8 cellular contexts compared by ENCODE assay signal in the genomic region with DNA sequence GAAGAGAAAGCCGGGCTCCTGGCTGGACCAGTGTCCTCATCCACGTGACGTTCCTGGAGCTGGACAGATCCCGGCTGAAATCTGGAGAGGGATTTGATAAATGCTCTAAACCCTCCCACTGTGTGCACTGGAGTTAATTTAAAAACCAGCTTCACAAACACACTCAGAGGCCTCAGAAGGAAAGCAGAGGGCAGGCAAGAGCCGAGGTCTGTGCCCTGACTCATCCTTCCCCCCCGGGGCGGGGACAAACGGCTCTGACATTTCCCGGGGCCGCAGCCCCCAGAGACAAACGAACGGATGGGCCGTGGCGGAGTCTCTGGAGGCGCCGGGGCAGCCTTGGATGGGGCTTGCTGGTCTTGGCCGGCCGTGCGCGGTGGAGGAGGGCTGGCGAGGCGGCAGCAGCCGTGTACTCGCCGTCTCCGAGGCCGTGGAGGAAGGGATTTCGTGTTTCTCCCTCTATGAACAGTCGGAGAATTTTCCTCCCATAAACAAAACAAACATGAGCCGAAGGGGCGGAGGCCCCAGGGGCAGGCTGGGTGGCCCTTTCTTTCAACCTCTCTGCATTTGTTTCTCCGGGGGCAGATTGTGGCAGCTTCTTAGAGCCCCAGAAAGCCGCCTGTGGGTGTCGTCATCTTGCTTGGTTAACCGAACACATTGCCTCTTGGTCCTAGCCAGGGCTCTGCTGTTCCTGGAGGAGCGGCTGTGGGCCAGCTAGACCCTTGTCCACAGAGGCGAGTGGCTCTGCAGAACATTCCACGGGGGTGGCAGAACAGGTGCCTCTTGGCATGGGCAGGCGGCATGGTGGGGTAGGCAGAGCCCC.
A peak's percentile ranks its signal among the peaks of the same experiment; 100 is the strongest.
DNase-seq lines count a peak whose midpoint lies in the region; ATAC-seq and TF ChIP-seq lines count a peak whose summit lies in the region.

No MANE protein-coding gene starts in this region.

- H3K9ac ChIP-seq in adipocyte (ENCODE audit: low read length), result peak overlapping the region; percentile 75

- ATAC-seq in gastrocnemius medialis (peak; percentile 55 to 85), GM18867 (IDR thresholded peaks at IDR 0.05; ENCODE audit: unreplicated experiment) (no peak)

- peaks cover 8% of the 10 kb centered on the region for H3K4me1 ChIP-seq in adipocyte (ENCODE audit: control insufficient read depth, insufficient read depth, low read length)
- H3K4me1 ChIP-seq in gastrocnemius medialis, result peaks cover 0 to 4% of the 10 kb centered on the region in 2 donors

- H3K27ac ChIP-seq in gastrocnemius medialis, result peak overlapping the region; percentile 13 to 43 (median 28)

- in situ Hi-C loops in Caki2 (cut with HindIII; ENCODE audit: low pct_unique_long_range_greater_than_20kb, low sequenced_read_pairs) (no loop called here), gastrocnemius medialis (cut with MboI; ENCODE audit: low sequenced_read_pairs in 4 of 4) (loop anchor here in 1 of 4 donors (25.0 kb wide), 1 partner anchor 397 kb away; no protein-coding TSS in a partner anchor)

- peak in 2 of 5 experiments; percentile 25 to 29 for TF ChIP-seq CTCF in gastrocnemius medialis (IDR thresholded peaks at IDR 0.05 in 4 of 5, conservative IDR thresholded peaks at IDR 0.05 in 1 of 5)

- H3K36me3 ChIP-seq in adipocyte (ENCODE audit: control insufficient read depth, insufficient read depth, low read length, severe bottlenecking), result no peaks in the 10 kb centered on the region
- no peaks in the 10 kb centered on the region for H3K36me3 ChIP-seq in gastrocnemius medialis

- H3K4me3 ChIP-seq in adipocyte (ENCODE audit: low read length) (peak overlapping the region; percentile 80), gastrocnemius medialis (peak overlapping the region; percentile 33 to 45 (median 34))

- TF ChIP-seq POLR2A in gastrocnemius medialis (IDR thresholded peaks at IDR 0.05), result no peak

- H3K9me3 ChIP-seq in adipocyte (ENCODE audit: control insufficient read depth, low read length) (peaks cover 4% of the 10 kb centered on the region), gastrocnemius medialis (no peaks in the 10 kb centered on the region)

- H3K27me3 ChIP-seq in adipocyte (replicated peaks; ENCODE audit: control insufficient read depth, insufficient read depth, low read length) (peaks cover 2% of the 10 kb centered on the region), gastrocnemius medialis (peaks cover 0 to 5% (median 4%) of the 10 kb centered on the region in 3 donors)

- peak; percentile 78 for DNase-seq in Caki2 (ENCODE audit: low read depth)
- peak; percentile 48 for DNase-seq in adipocyte (ENCODE audit: low read depth)
- DNase-seq in iPS DF 19.7 (ENCODE audit: low read depth, low spot score), result peak; percentile 20
- DNase-seq in gastrocnemius medialis, result peak; percentile 17 to 33
- DNase-seq in RPMI8226, result no peak
- DNase-seq in NCI-H510A treated with DMSO at 0.1 percent for 48 hours (lab: John Stamatoyannopoulos, UW), result no peak

- intact Hi-C loops in gastrocnemius medialis (cut with DNase I; ENCODE audit: low total_unique reads), result loop anchor here (10.0 kb wide), 2 partner anchors 49 to 179 kb away; no protein-coding TSS in a partner anchor

TF ChIP-seq in PFSK-1, 5 proteins besides CTCF, POLR2A, EP300 and RAD21:
- TF ChIP-seq, protein P1, sequence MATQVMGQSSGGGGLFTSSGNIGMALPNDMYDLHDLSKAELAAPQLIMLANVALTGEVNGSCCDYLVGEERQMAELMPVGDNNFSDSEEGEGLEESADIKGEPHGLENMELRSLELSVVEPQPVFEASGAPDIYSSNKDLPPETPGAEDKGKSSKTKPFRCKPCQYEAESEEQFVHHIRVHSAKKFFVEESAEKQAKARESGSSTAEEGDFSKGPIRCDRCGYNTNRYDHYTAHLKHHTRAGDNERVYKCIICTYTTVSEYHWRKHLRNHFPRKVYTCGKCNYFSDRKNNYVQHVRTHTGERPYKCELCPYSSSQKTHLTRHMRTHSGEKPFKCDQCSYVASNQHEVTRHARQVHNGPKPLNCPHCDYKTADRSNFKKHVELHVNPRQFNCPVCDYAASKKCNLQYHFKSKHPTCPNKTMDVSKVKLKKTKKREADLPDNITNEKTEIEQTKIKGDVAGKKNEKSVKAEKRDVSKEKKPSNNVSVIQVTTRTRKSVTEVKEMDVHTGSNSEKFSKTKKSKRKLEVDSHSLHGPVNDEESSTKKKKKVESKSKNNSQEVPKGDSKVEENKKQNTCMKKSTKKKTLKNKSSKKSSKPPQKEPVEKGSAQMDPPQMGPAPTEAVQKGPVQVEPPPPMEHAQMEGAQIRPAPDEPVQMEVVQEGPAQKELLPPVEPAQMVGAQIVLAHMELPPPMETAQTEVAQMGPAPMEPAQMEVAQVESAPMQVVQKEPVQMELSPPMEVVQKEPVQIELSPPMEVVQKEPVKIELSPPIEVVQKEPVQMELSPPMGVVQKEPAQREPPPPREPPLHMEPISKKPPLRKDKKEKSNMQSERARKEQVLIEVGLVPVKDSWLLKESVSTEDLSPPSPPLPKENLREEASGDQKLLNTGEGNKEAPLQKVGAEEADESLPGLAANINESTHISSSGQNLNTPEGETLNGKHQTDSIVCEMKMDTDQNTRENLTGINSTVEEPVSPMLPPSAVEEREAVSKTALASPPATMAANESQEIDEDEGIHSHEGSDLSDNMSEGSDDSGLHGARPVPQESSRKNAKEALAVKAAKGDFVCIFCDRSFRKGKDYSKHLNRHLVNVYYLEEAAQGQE (IDR thresholded peaks at IDR 0.05; ENCODE audit: insufficient read depth in 1 of 2, low read depth in 2 of 2, low read length in 2 of 2), result peak; percentile 63 to 84; a peak in 3 of 4 replicates
- TF ChIP-seq TAF1 (IDR thresholded peaks at IDR 0.05; ENCODE audit: borderline replicate concordance, insufficient read depth, low read length), result no peak
- no peak for TF ChIP-seq SIN3A (IDR thresholded peaks at IDR 0.05; ENCODE audit: borderline replicate concordance, insufficient read depth, low read length)
- no peak for TF ChIP-seq FOXP2 (optimal IDR thresholded peaks at IDR 0.05; ENCODE audit: borderline replicate concordance, extremely low read depth, extremely low read length, insufficient read depth)

Comparison
In these comparisons a context has a peak if more than half of its experiments do, and no peak if none do; other contexts are left out.
1. DNase-seq: peak in Caki2 (single experiment), adipocyte (single experiment), iPS DF 19.7 (single experiment) and gastrocnemius medialis (2 of 2); none in RPMI8226 (single experiment) and NCI-H510A treated with DMSO at 0.1 percent for 48 hours (single experiment).